Comparison of ENCODE assay signal across 14 cellular contexts in the genomic region with DNA sequence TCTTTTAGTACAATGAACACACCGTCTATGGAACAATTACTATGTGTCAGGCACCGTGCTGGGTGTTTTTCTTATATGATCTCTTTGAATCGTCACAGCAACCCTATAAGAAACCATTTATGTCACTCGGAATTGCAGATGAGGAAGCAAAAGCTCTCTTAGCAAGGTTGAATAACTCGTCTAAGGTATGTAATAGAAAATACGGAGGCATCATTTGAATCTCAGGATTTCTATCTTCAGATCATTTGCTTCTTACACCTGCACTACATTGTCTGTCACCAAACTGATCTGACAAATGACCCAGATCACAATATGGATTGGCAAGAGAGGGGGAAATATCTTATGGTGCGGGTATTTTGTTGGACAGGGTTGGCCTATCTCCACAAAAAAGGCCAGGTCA.
DNase-seq lines count a peak whose midpoint lies in the region; ATAC-seq and TF ChIP-seq lines count a peak whose summit lies in the region.
"Had no signal": no experiment of that assay in that cellular context is flagged by ENCODE, and none has a peak within 500 bp of the region (broad histone marks: within the 10 kb centered on the region; RNA-seq: fewer than 3 reads in every experiment).

No MANE protein-coding gene starts in this region.

- H3K79me2 ChIP-seq in OCI-LY7 (ENCODE audit: insufficient read depth, low read depth, low read length) = no peaks in the 10 kb centered on the region

- no TSS peak for BruUV-seq in A673 (replicated peaks; lab: Mats Ljungman, UMichigan)
- BruUV-seq in OCI-LY7 (replicated peaks; lab: Mats Ljungman, UMichigan) = no TSS peak

- H2BK15ac ChIP-seq in mesenchymal stem cell (ENCODE audit: low read depth, poor library complexity, severe bottlenecking) = no peak overlapping the region

- peak overlapping the region; percentile 79; the same call in 1 of the 2 replicates for H2AFZ ChIP-seq in OCI-LY7 (ENCODE audit: low read length)
- H2AFZ ChIP-seq in mesenchymal stem cell (ENCODE audit: low read depth, low read length) = no peak overlapping the region

- H3K36me3 ChIP-seq in A673 (ENCODE audit: insufficient read depth, low read length, poor library complexity, severe bottlenecking) (no peaks in the 10 kb centered on the region), OCI-LY7 (ENCODE audit: insufficient read depth, low read length) (no peaks in the 10 kb centered on the region), mesenchymal stem cell (ENCODE audit: control insufficient read depth in 1 of 2, insufficient read depth in 2 of 2, low read depth in 1 of 2, low read length in 2 of 2) (no peaks in the 10 kb centered on the region)
- H3K36me3 ChIP-seq in BLaER1 treated with 17β-estradiol and CSF1 and Interleukin-3, amounts not matched to agents 10 nM and 100 nM = no peaks in the 10 kb centered on the region
- H3K36me3 ChIP-seq: BE2C had no signal

- H3K27ac ChIP-seq in A673 (ENCODE audit: low read depth, low read length, poor library complexity, severe bottlenecking) (no peak overlapping the region), OCI-LY7 (ENCODE audit: low read depth, low read length, poor library complexity, severe bottlenecking) (peak overlapping the region; percentile 95), mesenchymal stem cell (ENCODE audit: low read length, poor library complexity, severe bottlenecking) (no peak overlapping the region)
- no peak overlapping the region for H3K27ac ChIP-seq in BLaER1 treated with 17β-estradiol and CSF1 and Interleukin-3, amounts not matched to agents 10 nM and 100 nM

- 92% methylated on average over 6 of the region's 7 CpGs for WGBS in mesenchymal stem cell

- H2AK5ac ChIP-seq in mesenchymal stem cell (ENCODE audit: low read length, severe bottlenecking) = no peak overlapping the region

- no peak overlapping the region for H2BK5ac ChIP-seq in mesenchymal stem cell (ENCODE audit: low read depth, low read length, poor library complexity, severe bottlenecking)

- H3K27me3 ChIP-seq in A673 (replicated peaks; ENCODE audit: insufficient read depth, low read depth, low read length, poor library complexity) = no peaks in the 10 kb centered on the region
- H3K27me3 ChIP-seq in BLaER1 treated with 17β-estradiol and CSF1 and Interleukin-3, amounts not matched to agents 10 nM and 100 nM = no peaks in the 10 kb centered on the region
- H3K27me3 ChIP-seq in mesenchymal stem cell (ENCODE audit: control insufficient read depth in 1 of 2, insufficient read depth in 1 of 2, low read length in 2 of 2) = peaks cover 8 to 59% of the 10 kb centered on the region in 2 experiments
- H3K27me3 ChIP-seq: BE2C had no signal

- H3K9me3 ChIP-seq in A673 (ENCODE audit: low read depth, low read length, poor library complexity, severe bottlenecking) (no peaks in the 10 kb centered on the region), OCI-LY7 (ENCODE audit: low read length) (peaks cover 9% of the 10 kb centered on the region; the same call in 1 of the 2 replicates), mesenchymal stem cell (ENCODE audit: control insufficient read depth, low read length) (no peaks in the 10 kb centered on the region)
- H3K9me3 ChIP-seq in BLaER1 treated with 17β-estradiol and CSF1 and Interleukin-3, amounts not matched to agents 10 nM and 100 nM (replicated peaks in 1 of 11) = no peaks in the 10 kb centered on the region
- H3K9me3 ChIP-seq: BE2C, Caco-2 had no signal

- DNase-seq in A673 (ENCODE audit: low spot score) = peak; percentile 34
- DNase-seq in OCI-LY7 (ENCODE audit: low spot score) = no peak
- peak; percentile 7 for DNase-seq in germinal center (ENCODE audit: low spot score)
- DNase-seq in mesenchymal stem cell = no peak
- DNase-seq: BE2C; Caco-2; CD8-positive, alpha-beta memory T cell; DND-41; GDM1; HCEC 1CT; HFFc6 had no signal

- H3K18ac ChIP-seq in mesenchymal stem cell (ENCODE audit: low read depth in 1 of 2, low read length in 2 of 2) = no peak overlapping the region

- no peak overlapping the region for H4K8ac ChIP-seq in mesenchymal stem cell (ENCODE audit: low read length)

- H4K20me1 ChIP-seq in BLaER1 treated with 17β-estradiol and CSF1 and Interleukin-3, amounts not matched to agents 10 nM and 100 nM = no peaks in the 10 kb centered on the region
- H4K20me1 ChIP-seq in OCI-LY7 (ENCODE audit: insufficient read depth, low read length) = no peaks in the 10 kb centered on the region

- CTCF ChIA-PET in A673 (lab: Charles Lee) = interaction anchor here (0.6 to 1.7 kb wide), 2 partner anchors 173 to 339 kb away, joined by 4 to 5 read pairs; no protein-coding TSS in a partner anchor
- CTCF ChIA-PET in OCI-LY7 (lab: Charles Lee; ENCODE audit: unreplicated experiment) = interaction anchor here (1.4 kb wide), 1 partner anchor 44 kb away, joined by 3 read pairs; no protein-coding TSS in a partner anchor

- no peak overlapping the region for H3K14ac ChIP-seq in mesenchymal stem cell (ENCODE audit: low read length in 2 of 2)

- no peak overlapping the region for H2BK120ac ChIP-seq in mesenchymal stem cell (ENCODE audit: low read depth, low read length)

- H3K4me2 ChIP-seq in BLaER1 treated with 17β-estradiol and CSF1 and Interleukin-3, amounts not matched to agents 10 nM and 100 nM = peak overlapping the region; percentile 15 to 83 (median 73); a peak in 15 of 22 replicates
- H3K4me2 ChIP-seq in OCI-LY7 (ENCODE audit: low read length) (peak overlapping the region; percentile 69), mesenchymal stem cell (ENCODE audit: low read length, poor library complexity, severe bottlenecking) (no peak overlapping the region)

- H3K23ac ChIP-seq in mesenchymal stem cell (ENCODE audit: low read length in 2 of 2) = no peak overlapping the region

- no peak overlapping the region for H2BK12ac ChIP-seq in mesenchymal stem cell (ENCODE audit: low read length in 2 of 2)

- POLR2A ChIA-PET in A673 (lab: Charles Lee; ENCODE audit: low non-redundant PET) = no interaction called here
- POLR2A ChIA-PET in OCI-LY7 (lab: Charles Lee) = no interaction called here

- no peak for ATAC-seq in GM18520 (IDR thresholded peaks at IDR 0.05; ENCODE audit: unreplicated experiment)
- ATAC-seq in GM18498 (IDR thresholded peaks at IDR 0.05; ENCODE audit: unreplicated experiment) = no peak

- TF ChIP-seq CTCF in A673 (conservative IDR thresholded peaks at IDR 0.05; ENCODE audit: low read depth, low read length) (no peak), OCI-LY7 (conservative IDR thresholded peaks at IDR 0.05; ENCODE audit: low read length) (no peak)

- no peak overlapping the region for H3K9ac ChIP-seq in BLaER1 treated with 17β-estradiol and CSF1 and Interleukin-3, amounts not matched to agents 10 nM and 100 nM
- H3K9ac ChIP-seq in mesenchymal stem cell (ENCODE audit: low read length) = no peak overlapping the region

- H3K9me2 ChIP-seq in OCI-LY7 (ENCODE audit: insufficient read depth, low read length) = no peaks in the 10 kb centered on the region

- H3K4me1 ChIP-seq in A673 (ENCODE audit: insufficient read depth, low read length, poor library complexity, severe bottlenecking) (peaks cover 72% of the 10 kb centered on the region), OCI-LY7 (ENCODE audit: insufficient read depth, low read length, poor library complexity, severe bottlenecking) (peaks cover 74% of the 10 kb centered on the region), mesenchymal stem cell (ENCODE audit: control insufficient read depth, insufficient read depth, low read depth, low read length) (peaks cover 6% of the 10 kb centered on the region)
- H3K4me1 ChIP-seq in BLaER1 treated with 17β-estradiol and CSF1 and Interleukin-3, amounts not matched to agents 10 nM and 100 nM = peaks cover 52 to 66% (median 61%) of the 10 kb centered on the region in 10 experiments
- H3K4me1 ChIP-seq: Caco-2 had no signal

- intact Hi-C loops in A673 (cut with micrococcal nuclease; ENCODE audit: unreplicated experiment) (no loop called here), OCI-LY7 (cut with micrococcal nuclease; ENCODE audit: unreplicated experiment) (no loop called here)

- no peaks in the 10 kb centered on the region for H3K79me1 ChIP-seq in mesenchymal stem cell (replicated peaks; ENCODE audit: low read length, poor library complexity, severe bottlenecking)

- H3K4me3 ChIP-seq in A673 (ENCODE audit: low read depth, low read length, poor library complexity, severe bottlenecking) = no peak overlapping the region
- no peak overlapping the region for H3K4me3 ChIP-seq in BLaER1 treated with 17β-estradiol and CSF1 and Interleukin-3, amounts not matched to agents 10 nM and 100 nM
- H3K4me3 ChIP-seq in OCI-LY7 (ENCODE audit: low read depth, low read length, poor library complexity, severe bottlenecking) = no peak overlapping the region
- H3K4me3 ChIP-seq in mesenchymal stem cell (ENCODE audit: insufficient read depth in 1 of 2, low read depth in 1 of 2, low read length in 2 of 2) = no peak overlapping the region

- no peak overlapping the region for H3K4ac ChIP-seq in mesenchymal stem cell (ENCODE audit: low read depth in 1 of 2, low read length in 2 of 2)

- H4K91ac ChIP-seq in mesenchymal stem cell (ENCODE audit: low read length) = no peak overlapping the region

Comparison
In these comparisons a context has a peak if more than half of its experiments do, and no peak if none do; other contexts are left out.
1. DNase-seq: peak in A673 (single experiment) and germinal center (single experiment); none in OCI-LY7 (single experiment) and mesenchymal stem cell (single experiment).